8 cellular contexts compared by ENCODE assay signal in genomic region chr1:23018661-23019093, GRCh38. TPM values are rescaled to one million over a fixed set of nuclear protein-coding genes. Genes with fewer than 3 reads are reported as not detected.
A peak's percentile ranks its signal among the peaks of the same experiment; 100 is the strongest.
DNase-seq lines count a peak whose midpoint lies in the region; ATAC-seq and TF ChIP-seq lines count a peak whose summit lies in the region.

No MANE protein-coding gene starts in this region.

- H3K4me2 ChIP-seq in neuronal stem cell (ENCODE audit: insufficient read depth, low read length, poor library complexity, severe bottlenecking): peak overlapping the region; percentile 34

- no CpG with 5 or more reads among the region's 10 CpGs for WGBS in neuronal stem cell (ENCODE audit: extremely low coverage in 2 of 2, insufficient read length in 2 of 2, insufficient replicate concordance in 1 of 2), 2 donors

- H2BK12ac ChIP-seq in neuronal stem cell (ENCODE audit: low read length): no peak overlapping the region

- H3K4me3 ChIP-seq in Peyer's patch (peak overlapping the region; percentile 73 to 96 (median 82)), epithelial cell of proximal tubule (ENCODE audit: low read depth, low read length) (peak overlapping the region; percentile 81), neuronal stem cell (ENCODE audit: low read length in 2 of 2) (peak overlapping the region; percentile 74 to 81)

- no peak overlapping the region for H2BK120ac ChIP-seq in neuronal stem cell (ENCODE audit: low read depth, low read length)

- no peak overlapping the region for H2BK5ac ChIP-seq in neuronal stem cell (ENCODE audit: low read length)

- H4K91ac ChIP-seq in neuronal stem cell (ENCODE audit: low read depth, low read length, poor library complexity): no peak overlapping the region

- no peak overlapping the region for H2AK5ac ChIP-seq in neuronal stem cell (ENCODE audit: low read depth, low read length)

- H3K27ac ChIP-seq in Peyer's patch (peak overlapping the region; percentile 84 to 91 (median 86)), neuronal stem cell (replicated peaks; ENCODE audit: low read length) (no peak overlapping the region)

- no peak overlapping the region for H2BK15ac ChIP-seq in neuronal stem cell (ENCODE audit: low read length)

- H3K4ac ChIP-seq in neuronal stem cell (ENCODE audit: low read length): no peak overlapping the region

- H3K4me1 ChIP-seq in Peyer's patch (peaks cover 0 to 9% (median 0%) of the 10 kb centered on the region in 4 donors), neuronal stem cell (ENCODE audit: control insufficient read depth in 2 of 2, insufficient read depth in 1 of 2, low read depth in 1 of 2, low read length in 2 of 2) (peaks cover 4 to 5% of the 10 kb centered on the region in 2 donors)

- H3K27me3 ChIP-seq in Peyer's patch (no peaks in the 10 kb centered on the region), neuronal stem cell (ENCODE audit: control insufficient read depth in 3 of 3, insufficient read depth in 3 of 3, low read depth in 1 of 3, low read length in 3 of 3) (no peaks in the 10 kb centered on the region)

- H4K8ac ChIP-seq in neuronal stem cell (ENCODE audit: low read depth, low read length): no peak overlapping the region

- H3K9ac ChIP-seq in neuronal stem cell (ENCODE audit: low read depth, low read length, poor library complexity): no peak overlapping the region

- ATAC-seq in GM19452 (IDR thresholded peaks at IDR 0.05; ENCODE audit: unreplicated experiment) (no peak), HG03025 (IDR thresholded peaks at IDR 0.05; ENCODE audit: low FRiP score, unreplicated experiment) (no peak)

- H3K9me3 ChIP-seq in Peyer's patch (peaks cover 0 to 4% (median 0%) of the 10 kb centered on the region in 4 donors), neuronal stem cell (replicated peaks in 1 of 2; ENCODE audit: control insufficient read depth in 2 of 2, insufficient read depth in 1 of 2, low read depth in 1 of 2, low read length in 2 of 2) (peaks cover 1 to 22% of the 10 kb centered on the region in 2 donors)

- H3K23ac ChIP-seq in neuronal stem cell (ENCODE audit: low read depth, low read length, poor library complexity): no peak overlapping the region

- no peak overlapping the region for H3K14ac ChIP-seq in neuronal stem cell (ENCODE audit: low read length)

- H3K79me1 ChIP-seq in neuronal stem cell (ENCODE audit: low read depth, low read length): no peaks in the 10 kb centered on the region

- no peak overlapping the region for H3K18ac ChIP-seq in neuronal stem cell (ENCODE audit: low read length)

- TF ChIP-seq CTCF in Peyer's patch (IDR thresholded peaks at IDR 0.05) (no peak), epithelial cell of proximal tubule (conservative IDR thresholded peaks at IDR 0.05; ENCODE audit: low read depth, low read length) (no peak)

- peak overlapping the region; percentile 86 for H2AFZ ChIP-seq in neuronal stem cell (ENCODE audit: low read length)

- DNase-seq in NCI-H2081 (lab: John Stamatoyannopoulos, UW): peak; percentile 7 to 50
- DNase-seq in NCI-H2081 treated with DMSO at 0.1 percent for 48 hours (lab: John Stamatoyannopoulos, UW): no peak
- DNase-seq in Peyer's patch: no peak
- no peak for DNase-seq in epithelial cell of proximal tubule (ENCODE audit: low read depth)
- DNase-seq in neuronal stem cell (ENCODE audit: low spot score): no peak
- DNase-seq in NOMO-1 treated with dmso at 0.1 percent for 144 hours (lab: John Stamatoyannopoulos, UW; ENCODE audit: unreplicated experiment): no peak

- H3K36me3 ChIP-seq in Peyer's patch (no peaks in the 10 kb centered on the region), neuronal stem cell (replicated peaks in 1 of 2; ENCODE audit: control insufficient read depth in 2 of 2, insufficient read depth in 2 of 2, low read length in 2 of 2) (peaks cover 0 to 9% of the 10 kb centered on the region in 2 donors)

- no peak for TF ChIP-seq POLR2A in Peyer's patch (IDR thresholded peaks at IDR 0.05)

RNA-seq across cellular contexts. Expression of gene KDM1A, which starts 0.6 kb away (rescaled TPM):
- total RNA-seq in Peyer's patch (100 to 1,000 TPM in 1 of 4 donors, 10 to 100 TPM in 3; 33.5 to 102 (median 40.9) TPM), epithelial cell of proximal tubule (110 and 136 TPM in 2 replicates)
- 182 TPM for polyA plus RNA-seq in neuronal stem cell (2013, experiment 1 of 2)
- 177 TPM for polyA plus RNA-seq in neuronal stem cell (2013, experiment 2 of 2)

RNA-seq across cellular contexts. Expression of gene TEX46, which starts 3.0 kb away (rescaled TPM):
- total RNA-seq in Peyer's patch: not detected
- not detected in 2 replicates for total RNA-seq in epithelial cell of proximal tubule
- 0.14 TPM for polyA plus RNA-seq in neuronal stem cell (2013, experiment 1 of 2)
- 0.17 TPM for polyA plus RNA-seq in neuronal stem cell (2013, experiment 2 of 2)

RNA-seq across cellular contexts. Expression of gene LACTBL1, which starts 46.0 kb away (rescaled TPM):
- total RNA-seq in Peyer's patch (not detected), epithelial cell of proximal tubule (not detected in 2 replicates)
- not detected for polyA plus RNA-seq in neuronal stem cell (2013, experiment 1 of 2)
- not detected for polyA plus RNA-seq in neuronal stem cell (2013, experiment 2 of 2)

Comparison
In these comparisons a context has a peak if more than half of its experiments do, and no peak if none do; other contexts are left out.
1. DNase-seq: peak in NCI-H2081 (2 of 2); none in NCI-H2081 treated with DMSO at 0.1 percent for 48 hours (single experiment), Peyer's patch (0 of 3), epithelial cell of proximal tubule (single experiment), neuronal stem cell (single experiment) and NOMO-1 treated with dmso at 0.1 percent for 144 hours (single experiment).
2. Peak in every context shown above with its lines, with median percentiles within 50 percentile points of each other: H3K4me3 ChIP-seq.